Comparison of ENCODE assay signal across 13 cellular contexts in the genomic region with DNA sequence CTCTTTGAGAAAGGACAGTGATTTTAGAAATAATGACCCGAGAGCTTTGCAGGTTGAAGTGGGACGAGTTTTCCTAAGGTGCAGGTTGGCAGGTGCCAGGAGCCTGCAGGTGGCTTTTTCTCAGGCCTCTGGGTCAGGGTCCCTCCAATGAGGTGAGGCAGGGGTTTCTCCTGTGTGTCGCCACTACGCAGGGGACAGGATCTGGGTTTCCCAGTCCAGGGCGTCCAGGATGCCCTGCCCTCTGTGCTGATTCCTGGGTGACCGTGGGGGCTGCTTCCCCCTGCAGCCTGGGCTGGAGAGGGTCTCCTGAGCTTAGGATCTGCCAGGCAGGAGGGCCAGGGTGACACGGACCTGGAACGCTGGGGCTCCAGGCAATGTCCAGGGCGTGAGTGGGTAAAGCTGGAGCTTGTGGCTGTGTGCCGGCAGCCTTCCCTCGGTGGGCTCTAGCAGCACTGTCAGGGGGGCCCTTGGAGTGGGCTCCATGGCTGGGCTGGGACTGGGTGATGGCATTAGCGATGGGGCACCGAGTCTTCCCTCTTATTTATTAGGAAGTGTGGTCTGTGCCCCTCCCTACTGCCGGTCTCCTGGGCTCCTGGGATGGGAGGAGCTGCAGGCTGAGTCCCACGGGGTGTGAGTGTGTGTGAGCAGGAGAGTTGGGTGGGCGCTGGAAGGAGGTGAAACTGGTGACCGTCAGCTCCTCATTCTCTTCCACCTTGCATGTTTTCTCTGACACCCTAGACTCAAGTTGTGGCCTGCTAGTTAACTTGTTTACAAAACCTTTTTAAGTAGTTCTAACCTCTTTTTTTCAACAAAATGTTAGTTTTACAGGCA. TPM values are rescaled to one million over a fixed set of nuclear protein-coding genes. Genes with fewer than 3 reads are reported as not detected.
DNase-seq lines count a peak whose midpoint lies in the region; ATAC-seq, FAIRE-seq and TF ChIP-seq lines count a peak whose summit lies in the region.
"Had no signal": no experiment of that assay in that cellular context is flagged by ENCODE, and none has a peak within 500 bp of the region (broad histone marks: within the 10 kb centered on the region; RNA-seq: fewer than 3 reads in every experiment).

No MANE protein-coding gene starts in this region.

- H3K27ac ChIP-seq in hepatocyte: no peak overlapping the region
- H3K27ac ChIP-seq in spleen: peak overlapping the region in 2 of 8 donors; percentile 72 to 78
- H3K27ac ChIP-seq: cardiac muscle cell had no signal

- peaks cover 44% of the 10 kb centered on the region for H3K27me3 Mint-ChIP-seq in activated T-helper 1 cell treated with anti-CD3 and anti-CD28 coated beads, Interleukin-12 subunit alpha, Interleukin-12 subunit beta, Interleukin-2, Interleukin-4 antibody, amounts not matched to agents 30 ng/mL and 10 ng/mL and 1 ng/mL, durations not matched to agents 14 hours and 24 hours and 36 hours (ENCODE audit: insufficient read depth)

- H3K9me3 ChIP-seq in hepatocyte (ENCODE audit: low read depth): no peaks in the 10 kb centered on the region
- no peaks in the 10 kb centered on the region for H3K9me3 ChIP-seq in spleen

- H3K27ac Mint-ChIP-seq in activated T-helper 1 cell treated with anti-CD3 and anti-CD28 coated beads, Interleukin-12 subunit alpha, Interleukin-12 subunit beta, Interleukin-2, Interleukin-4 antibody, amounts not matched to agents 30 ng/mL and 10 ng/mL and 1 ng/mL, durations not matched to agents 14 hours and 24 hours and 36 hours: peak overlapping the region; percentile 34
- H3K27ac Mint-ChIP-seq: naive B cell had no signal

- intact Hi-C loops in activated T-helper 1 cell treated with anti-CD3 and anti-CD28 coated beads, Interleukin-12 subunit alpha, Interleukin-12 subunit beta, Interleukin-2, Interleukin-4 antibody, amounts not matched to agents 30 ng/mL and 10 ng/mL and 1 ng/mL, durations not matched to agents 14 hours and 24 hours and 36 hours (cut with micrococcal nuclease): no loop called here
- intact Hi-C loops in spleen (cut with DNase I; ENCODE audit: low total_unique reads): no loop called here

- TF ChIP-seq POLR2A in spleen (IDR thresholded peaks at IDR 0.05) (no peak), GM18505 (IDR thresholded peaks at IDR 0.05; ENCODE audit: borderline replicate concordance, extremely low read depth, insufficient read depth, insufficient read length) (no peak)

- H3K4me3 ChIP-seq in hepatocyte (no peak overlapping the region), spleen (peak overlapping the region in 4 of 8 donors; percentile 48 to 75 (median 54))

- H3K27me3 ChIP-seq in hepatocyte: peaks cover 15% of the 10 kb centered on the region
- peaks cover 0 to 37% (median 18%) of the 10 kb centered on the region in 7 donors for H3K27me3 ChIP-seq in spleen (replicated peaks in 1 of 7)

- TF ChIP-seq CTCF in hepatocyte (IDR thresholded peaks at IDR 0.05; ENCODE audit: poor library complexity) (no peak), spleen (IDR thresholded peaks at IDR 0.05 in 8 of 11, conservative IDR thresholded peaks at IDR 0.05 in 3 of 11) (no peak)

- H3K4me3 Mint-ChIP-seq in activated T-helper 1 cell treated with anti-CD3 and anti-CD28 coated beads, Interleukin-12 subunit alpha, Interleukin-12 subunit beta, Interleukin-2, Interleukin-4 antibody, amounts not matched to agents 30 ng/mL and 10 ng/mL and 1 ng/mL, durations not matched to agents 14 hours and 24 hours and 36 hours: peak overlapping the region; percentile 61

- H3K4me2 ChIP-seq in hepatocyte: peak overlapping the region; percentile 98

- peaks cover 3% of the 10 kb centered on the region for H3K79me2 ChIP-seq in hepatocyte

- 71% methylated on average over 17 of the region's 17 CpGs for WGBS in hepatocyte (ENCODE audit: low lambda C conversion rate, missing lambda C conversion rate)
- WGBS in spleen, 5 donors: 78 to 90% (median 80%) methylated on average over 16 to 17 of the region's 17 CpGs

- H3K36me3 ChIP-seq in hepatocyte (replicated peaks; ENCODE audit: insufficient read depth, low read depth) (no peaks in the 10 kb centered on the region), spleen (no peaks in the 10 kb centered on the region)
- H3K36me3 ChIP-seq: cardiac muscle cell had no signal

- no peaks in the 10 kb centered on the region for H3K9me3 Mint-ChIP-seq in activated T-helper 1 cell treated with anti-CD3 and anti-CD28 coated beads, Interleukin-12 subunit alpha, Interleukin-12 subunit beta, Interleukin-2, Interleukin-4 antibody, amounts not matched to agents 30 ng/mL and 10 ng/mL and 1 ng/mL, durations not matched to agents 14 hours and 24 hours and 36 hours

- no peak overlapping the region for H2AFZ ChIP-seq in hepatocyte

- H3K36me3 Mint-ChIP-seq in activated T-helper 1 cell treated with anti-CD3 and anti-CD28 coated beads, Interleukin-12 subunit alpha, Interleukin-12 subunit beta, Interleukin-2, Interleukin-4 antibody, amounts not matched to agents 30 ng/mL and 10 ng/mL and 1 ng/mL, durations not matched to agents 14 hours and 24 hours and 36 hours (ENCODE audit: low read depth): peaks cover 2% of the 10 kb centered on the region
- H3K36me3 Mint-ChIP-seq: naive B cell had no signal

- no peak for FAIRE-seq in urothelium cell line (lab: Jason Lieb, UNC)
- FAIRE-seq: keratinocyte had no signal

- H4K20me1 ChIP-seq in hepatocyte (ENCODE audit: insufficient read depth, poor library complexity, severe bottlenecking): no peaks in the 10 kb centered on the region

- DNase-seq in activated effector memory CD4-positive, alpha-beta T cell treated with anti-CD3 and anti-CD28 coated beads, Interleukin-2, amount 50 U/mL, for 16 hours: peak; percentile 55
- DNase-seq in activated effector memory CD4-positive, alpha-beta T cell treated with Interleukin-2 at 50 U/mL for 16 hours: no peak
- no peak for DNase-seq in activated T-helper 1 cell treated with anti-CD3 and anti-CD28 coated beads, Interleukin-12 subunit alpha, Interleukin-12 subunit beta, Interleukin-2, Interleukin-4 antibody, amounts not matched to agents 30 ng/mL and 10 ng/mL and 1 ng/mL, durations not matched to agents 14 hours and 24 hours and 36 hours (ENCODE audit: low spot score)
- DNase-seq in hepatocyte (ENCODE audit: low spot score): no peak
- peak; percentile 45 for DNase-seq in spleen
- DNase-seq in urothelium cell line (ENCODE audit: low spot score): no peak
- DNase-seq: C1 segment of cervical spinal cord, naive B cell, NCI-H1436 treated with DMSO at 0.1 percent for 48 hours had no signal

- peaks cover 5% of the 10 kb centered on the region for H3K4me1 ChIP-seq in hepatocyte (ENCODE audit: insufficient read depth)
- H3K4me1 ChIP-seq in spleen: peaks cover 0 to 36% (median 19%) of the 10 kb centered on the region in 6 donors

- ATAC-seq in GM18502 (IDR thresholded peaks at IDR 0.05; ENCODE audit: poor library complexity, unreplicated experiment) (no peak), GM18505 (IDR thresholded peaks at IDR 0.05; ENCODE audit: unreplicated experiment) (no peak)

- H3K4me1 Mint-ChIP-seq in activated T-helper 1 cell treated with anti-CD3 and anti-CD28 coated beads, Interleukin-12 subunit alpha, Interleukin-12 subunit beta, Interleukin-2, Interleukin-4 antibody, amounts not matched to agents 30 ng/mL and 10 ng/mL and 1 ng/mL, durations not matched to agents 14 hours and 24 hours and 36 hours (ENCODE audit: low read depth): peaks cover 25% of the 10 kb centered on the region

- H3K9me2 ChIP-seq in hepatocyte (replicated peaks; ENCODE audit: insufficient read depth): no peaks in the 10 kb centered on the region

RNA-seq across cellular contexts. Expression of a gene that starts 1.8 kb away (rescaled TPM):
- 0.80 and 0.86 TPM in 2 replicates for total RNA-seq in activated T-helper 1 cell treated with anti-CD3 and anti-CD28 coated beads, Interleukin-12 subunit alpha, Interleukin-12 subunit beta, Interleukin-2, Interleukin-4 antibody, amounts not matched to agents 30 ng/mL and 10 ng/mL and 1 ng/mL, durations not matched to agents 14 hours and 24 hours and 36 hours
- total RNA-seq in hepatocyte: 8.9 and 10.1 TPM in 2 replicates
- 6.1 and 8.4 TPM in 2 replicates for polyA plus RNA-seq in hepatocyte
- total RNA-seq in spleen: 10 to 100 TPM; 15.5 to 33.8 (median 19.2) TPM
- 1 to 10 TPM; 5.8 to 6.6 (median 6.4) TPM for polyA plus RNA-seq in spleen

RNA-seq across cellular contexts. Expression of a gene that starts 39.1 kb away (rescaled TPM):
- total RNA-seq in activated T-helper 1 cell treated with anti-CD3 and anti-CD28 coated beads, Interleukin-12 subunit alpha, Interleukin-12 subunit beta, Interleukin-2, Interleukin-4 antibody, amounts not matched to agents 30 ng/mL and 10 ng/mL and 1 ng/mL, durations not matched to agents 14 hours and 24 hours and 36 hours: not detected in 2 replicates
- total RNA-seq in hepatocyte (not detected in 2 replicates), spleen (not detected)
- polyA plus RNA-seq in hepatocyte (not detected in 2 replicates), spleen (not detected)
- total RNA-seq: cardiac muscle cell had no signal
- polyA plus RNA-seq: keratinocyte had no signal

Comparison
In these comparisons a context has a peak if more than half of its experiments do, and no peak if none do; other contexts are left out.
1. DNase-seq: peak in activated effector memory CD4-positive, alpha-beta T cell treated with anti-CD3 and anti-CD28 coated beads, Interleukin-2, amount 50 U/mL, for 16 hours (single experiment) and spleen (single experiment); none in activated effector memory CD4-positive, alpha-beta T cell treated with Interleukin-2 at 50 U/mL for 16 hours (single experiment), activated T-helper 1 cell treated with anti-CD3 and anti-CD28 coated beads, Interleukin-12 subunit alpha, Interleukin-12 subunit beta, Interleukin-2, Interleukin-4 antibody, amounts not matched to agents 30 ng/mL and 10 ng/mL and 1 ng/mL, durations not matched to agents 14 hours and 24 hours and 36 hours (single experiment), hepatocyte (single experiment) and urothelium cell line (single experiment).